14 cellular contexts compared by ENCODE assay signal in genomic region chr9:126440938-126441337, GRCh38.
DNase-seq lines count a peak whose midpoint lies in the region; ATAC-seq lines count a peak whose summit lies in the region.
"Had no signal": no experiment of that assay in that cellular context is flagged by ENCODE, and none has a peak within 500 bp of the region (broad histone marks: within the 10 kb centered on the region; RNA-seq: fewer than 3 reads in every experiment).

No MANE protein-coding gene starts in this region.

- no peak overlapping the region for H3K4ac ChIP-seq in mesenchymal stem cell (ENCODE audit: low read depth in 1 of 2, low read length in 2 of 2)

- H3K4me3 Mint-ChIP-seq in activated CD8-positive, alpha-beta memory T cell treated with anti-CD3 and anti-CD28 coated beads, Interleukin-2, amount 10 ng/mL, durations not matched to agents 7 days and 5 days, result no peak overlapping the region
- H3K4me3 Mint-ChIP-seq in stimulated activated naive CD8-positive, alpha-beta T cell treated with anti-CD3 and anti-CD28 coated beads, Interleukin-15, amount 100 ng/mL, for 72 hours, result no peak overlapping the region
- H3K4me3 Mint-ChIP-seq: activated CD8-positive, alpha-beta T cell treated with anti-CD3 and anti-CD28 coated beads, Interleukin-2, amount 10 ng/mL, durations not matched to agents 7 days and 5 days; type B pancreatic cell had no signal

- no peak overlapping the region for H3K27ac Mint-ChIP-seq in activated CD8-positive, alpha-beta memory T cell treated with anti-CD3 and anti-CD28 coated beads, Interleukin-2, amount 10 ng/mL, durations not matched to agents 7 days and 5 days
- H3K27ac Mint-ChIP-seq in stimulated activated naive CD8-positive, alpha-beta T cell treated with anti-CD3 and anti-CD28 coated beads, Interleukin-15, amount 100 ng/mL, for 72 hours, result peak overlapping the region in 1 of 2 donors; percentile 54
- H3K27ac Mint-ChIP-seq: activated CD8-positive, alpha-beta T cell treated with anti-CD3 and anti-CD28 coated beads, Interleukin-2, amount 10 ng/mL, durations not matched to agents 7 days and 5 days; type B pancreatic cell had no signal

- H3K23ac ChIP-seq in mesenchymal stem cell (ENCODE audit: low read length in 2 of 2), result no peak overlapping the region

- H2BK5ac ChIP-seq in mesenchymal stem cell (ENCODE audit: low read depth, low read length, poor library complexity, severe bottlenecking), result no peak overlapping the region

- H4K8ac ChIP-seq in mesenchymal stem cell (ENCODE audit: low read length), result no peak overlapping the region

- no peak overlapping the region for H2AFZ ChIP-seq in mesenchymal stem cell (ENCODE audit: low read depth, low read length)

- H3K4me2 ChIP-seq in mesenchymal stem cell (ENCODE audit: low read length, poor library complexity, severe bottlenecking), result no peak overlapping the region

- H3K4me1 ChIP-seq in mesenchymal stem cell (ENCODE audit: control insufficient read depth, insufficient read depth, low read depth, low read length), result peaks cover 8% of the 10 kb centered on the region

- no peak overlapping the region for H2BK12ac ChIP-seq in mesenchymal stem cell (ENCODE audit: low read length in 2 of 2)

- no peaks in the 10 kb centered on the region for H3K27me3 ChIP-seq in mesenchymal stem cell (ENCODE audit: control insufficient read depth in 1 of 2, insufficient read depth in 1 of 2, low read length in 2 of 2)

- H3K18ac ChIP-seq in mesenchymal stem cell (ENCODE audit: low read depth in 1 of 2, low read length in 2 of 2), result no peak overlapping the region

- H3K79me1 ChIP-seq in mesenchymal stem cell (replicated peaks; ENCODE audit: low read length, poor library complexity, severe bottlenecking), result no peaks in the 10 kb centered on the region

- H3K27me3 Mint-ChIP-seq in activated CD8-positive, alpha-beta memory T cell treated with anti-CD3 and anti-CD28 coated beads, Interleukin-2, amount 10 ng/mL, durations not matched to agents 7 days and 5 days, result no peaks in the 10 kb centered on the region
- H3K27me3 Mint-ChIP-seq in stimulated activated naive CD8-positive, alpha-beta T cell treated with anti-CD3 and anti-CD28 coated beads, Interleukin-15, amount 100 ng/mL, for 72 hours, result no peaks in the 10 kb centered on the region
- H3K27me3 Mint-ChIP-seq: type B pancreatic cell had no signal

- no peaks in the 10 kb centered on the region for H3K36me3 ChIP-seq in mesenchymal stem cell (ENCODE audit: control insufficient read depth in 1 of 2, insufficient read depth in 2 of 2, low read depth in 1 of 2, low read length in 2 of 2)

- H2BK120ac ChIP-seq in mesenchymal stem cell (ENCODE audit: low read depth, low read length), result no peak overlapping the region

- peak; percentile 10 for DNase-seq in activated CD8-positive, alpha-beta memory T cell treated with anti-CD3 and anti-CD28 coated beads, Interleukin-2, amount 50 U/mL, for 48 hours
- DNase-seq in activated CD8-positive, alpha-beta memory T cell treated with anti-CD3 and anti-CD28 coated beads, Interleukin-2, amount 10 ng/mL, durations not matched to agents 7 days and 5 days, result no peak
- DNase-seq in cerebellar cortex (ENCODE audit: low spot score) (peak; percentile 66), mesenchymal stem cell (no peak), SW480 (ENCODE audit: low spot score) (no peak)
- no peak for DNase-seq in stimulated activated naive CD8-positive, alpha-beta T cell treated with anti-CD3 and anti-CD28 coated beads, Interleukin-15, amount 100 ng/mL, for 72 hours
- DNase-seq: activated CD8-positive, alpha-beta T cell treated with anti-CD3 and anti-CD28 coated beads, Interleukin-2, amount 10 ng/mL, durations not matched to agents 7 days and 5 days; activated naive CD4-positive, alpha-beta T cell; mucosa of descending colon; NCI-H187 treated with DMSO at 0.1 percent for 48 hours; small intestine had no signal

- 97% methylated on average over 10 of the region's 11 CpGs for WGBS in mesenchymal stem cell

- H3K4me1 Mint-ChIP-seq in activated CD8-positive, alpha-beta memory T cell treated with anti-CD3 and anti-CD28 coated beads, Interleukin-2, amount 10 ng/mL, durations not matched to agents 7 days and 5 days, result peaks cover 28% of the 10 kb centered on the region
- H3K4me1 Mint-ChIP-seq in stimulated activated naive CD8-positive, alpha-beta T cell treated with anti-CD3 and anti-CD28 coated beads, Interleukin-15, amount 100 ng/mL, for 72 hours, result peaks cover 50% of the 10 kb centered on the region

- no peaks in the 10 kb centered on the region for H3K9me3 Mint-ChIP-seq in activated CD8-positive, alpha-beta memory T cell treated with anti-CD3 and anti-CD28 coated beads, Interleukin-2, amount 10 ng/mL, durations not matched to agents 7 days and 5 days (ENCODE audit: low read depth)
- no peaks in the 10 kb centered on the region for H3K9me3 Mint-ChIP-seq in stimulated activated naive CD8-positive, alpha-beta T cell treated with anti-CD3 and anti-CD28 coated beads, Interleukin-15, amount 100 ng/mL, for 72 hours
- H3K9me3 Mint-ChIP-seq: type B pancreatic cell had no signal

- H3K36me3 Mint-ChIP-seq in activated CD8-positive, alpha-beta memory T cell treated with anti-CD3 and anti-CD28 coated beads, Interleukin-2, amount 10 ng/mL, durations not matched to agents 7 days and 5 days, result peaks cover 28% of the 10 kb centered on the region
- H3K36me3 Mint-ChIP-seq: type B pancreatic cell had no signal

- no peak overlapping the region for H2AK5ac ChIP-seq in mesenchymal stem cell (ENCODE audit: low read length, severe bottlenecking)

- no peak overlapping the region for H3K14ac ChIP-seq in mesenchymal stem cell (ENCODE audit: low read length in 2 of 2)

- H3K27ac ChIP-seq in mesenchymal stem cell (ENCODE audit: low read length, poor library complexity, severe bottlenecking), result no peak overlapping the region

- H3K9ac ChIP-seq in mesenchymal stem cell (ENCODE audit: low read length), result peak overlapping the region; percentile 59

- H3K4me3 ChIP-seq in mesenchymal stem cell (ENCODE audit: insufficient read depth in 1 of 2, low read depth in 1 of 2, low read length in 2 of 2), result no peak overlapping the region
- H3K4me3 ChIP-seq: mucosa of descending colon had no signal

- no peaks in the 10 kb centered on the region for H3K9me3 ChIP-seq in mesenchymal stem cell (ENCODE audit: control insufficient read depth, low read length)
- H3K9me3 ChIP-seq: mucosa of descending colon had no signal

- no peak for ATAC-seq in activated CD8-positive, alpha-beta memory T cell treated with anti-CD3 and anti-CD28 coated beads, Interleukin-2, amount 10 ng/mL, durations not matched to agents 7 days and 5 days
- no peak for ATAC-seq in stimulated activated naive CD8-positive, alpha-beta T cell treated with anti-CD3 and anti-CD28 coated beads, Interleukin-15, amount 100 ng/mL, for 72 hours
- ATAC-seq in GM19395 (IDR thresholded peaks at IDR 0.05; ENCODE audit: unreplicated experiment) (no peak), GM18870 (IDR thresholded peaks at IDR 0.05; ENCODE audit: unreplicated experiment) (no peak)
- ATAC-seq: activated CD8-positive, alpha-beta T cell treated with anti-CD3 and anti-CD28 coated beads, Interleukin-2, amount 10 ng/mL, durations not matched to agents 7 days and 5 days; mucosa of descending colon had no signal

- no peak overlapping the region for H4K91ac ChIP-seq in mesenchymal stem cell (ENCODE audit: low read length)

- no peak overlapping the region for H2BK15ac ChIP-seq in mesenchymal stem cell (ENCODE audit: low read depth, poor library complexity, severe bottlenecking)

- CTCF ChIA-PET in activated CD8-positive, alpha-beta memory T cell treated with anti-CD3 and anti-CD28 coated beads, Interleukin-2, amount 10 ng/mL, durations not matched to agents 7 days and 5 days (lab: Charles Lee), result interaction anchor here (1.0 to 1.2 kb wide), 2 partner anchors 42 to 50 kb away, joined by 3 to 6 read pairs; no protein-coding TSS in a partner anchor

Comparison
In these comparisons a context has a peak if more than half of its experiments do, and no peak if none do; other contexts are left out.
1. DNase-seq: peak in activated CD8-positive, alpha-beta memory T cell treated with anti-CD3 and anti-CD28 coated beads, Interleukin-2, amount 50 U/mL, for 48 hours (single experiment) and cerebellar cortex (single experiment); none in activated CD8-positive, alpha-beta memory T cell treated with anti-CD3 and anti-CD28 coated beads, Interleukin-2, amount 10 ng/mL, durations not matched to agents 7 days and 5 days (single experiment), mesenchymal stem cell (single experiment), stimulated activated naive CD8-positive, alpha-beta T cell treated with anti-CD3 and anti-CD28 coated beads, Interleukin-15, amount 100 ng/mL, for 72 hours (0 of 2) and SW480 (single experiment).